Comparison of ENCODE assay signal across 7 cellular contexts in genomic region chr11:61361237-61361636, GRCh38. TPM values are rescaled to one million over a fixed set of nuclear protein-coding genes. Genes with fewer than 3 reads are reported as not detected.
DNase-seq lines count a peak whose midpoint lies in the region; ATAC-seq, FAIRE-seq and TF ChIP-seq lines count a peak whose summit lies in the region.

No MANE protein-coding gene starts in this region.

- H3K4me1 Mint-ChIP-seq in activated B cell treated with CpG ODN at 0.5 μM for 24 hours = peaks cover 66% of the 10 kb centered on the region
- peaks cover 20% of the 10 kb centered on the region for H3K4me1 Mint-ChIP-seq in stimulated activated effector memory CD8-positive, alpha-beta T cell treated with anti-CD3 and anti-CD28 coated beads, Interleukin-12 subunit alpha, Interleukin-12 subunit beta, amount 100 ng/mL, for 72 hours

- H3K36me3 ChIP-seq in iPS DF 6.9 (ENCODE audit: control insufficient read depth, insufficient read depth, low read length) = peaks cover 9% of the 10 kb centered on the region; the same call in 1 of the 2 replicates

- H3K27me3 ChIP-seq in HL-60 (ENCODE audit: insufficient read depth, poor library complexity, severe bottlenecking) (no peaks in the 10 kb centered on the region), iPS DF 6.9 (ENCODE audit: control insufficient read depth, insufficient read depth, low read length) (no peaks in the 10 kb centered on the region)

- H3K36me3 Mint-ChIP-seq in activated B cell treated with CpG ODN at 0.5 μM for 24 hours (ENCODE audit: low read depth) = peaks cover 63% of the 10 kb centered on the region
- peaks cover 57% of the 10 kb centered on the region for H3K36me3 Mint-ChIP-seq in stimulated activated effector memory CD8-positive, alpha-beta T cell treated with anti-CD3 and anti-CD28 coated beads, Interleukin-12 subunit alpha, Interleukin-12 subunit beta, amount 100 ng/mL, for 72 hours

- DNase-seq in HL-60 (ENCODE audit: low read depth in 1 of 2, low spot score in 1 of 2) (no peak), activated B cell treated with CpG ODN at 0.5 μM for 24 hours (no peak), iPS DF 6.9 (ENCODE audit: low read depth, low spot score) (no peak), frontal cortex (ENCODE audit: low spot score in 2 of 2) (no peak), islet precursor cell (no peak), KG1 (lab: John Stamatoyannopoulos, UW) (no peak)
- no peak for DNase-seq in stimulated activated effector memory CD8-positive, alpha-beta T cell treated with anti-CD3 and anti-CD28 coated beads, Interleukin-12 subunit alpha, Interleukin-12 subunit beta, amount 100 ng/mL, for 72 hours (ENCODE audit: low spot score in 2 of 2)

- FAIRE-seq in frontal cortex (lab: Jason Lieb, UNC) = no peak

- peak overlapping the region; percentile 100 for H3K4me3 Mint-ChIP-seq in activated B cell treated with CpG ODN at 0.5 μM for 24 hours
- H3K4me3 Mint-ChIP-seq in stimulated activated effector memory CD8-positive, alpha-beta T cell treated with anti-CD3 and anti-CD28 coated beads, Interleukin-12 subunit alpha, Interleukin-12 subunit beta, amount 100 ng/mL, for 72 hours = peak overlapping the region; percentile 98

- H3K27ac Mint-ChIP-seq in activated B cell treated with CpG ODN at 0.5 μM for 24 hours = peak overlapping the region; percentile 98
- peak overlapping the region; percentile 98 for H3K27ac Mint-ChIP-seq in stimulated activated effector memory CD8-positive, alpha-beta T cell treated with anti-CD3 and anti-CD28 coated beads, Interleukin-12 subunit alpha, Interleukin-12 subunit beta, amount 100 ng/mL, for 72 hours

- POLR2A ChIA-PET in activated B cell treated with CpG ODN at 0.5 μM for 24 hours (lab: Charles Lee) = interaction anchor here (0.5 to 8.7 kb wide), 14 partner anchors 8 to 1468 kb away, joined by 3 to 224 read pairs (median 12); partner anchors contain the start of genes CPSF7, DDB1, SDHAF2 and TKFC

- no CpG with 5 or more reads among the region's 14 CpGs for WGBS in iPS DF 6.9 (ENCODE audit: insufficient coverage, insufficient read length)

- TF ChIP-seq CTCF in HL-60 (IDR thresholded peaks at IDR 0.05; ENCODE audit: insufficient read depth, low read length) = no peak
- no peak for TF ChIP-seq CTCF in activated B cell treated with CpG ODN at 0.5 μM for 24 hours (IDR thresholded peaks at IDR 0.05)

- peak overlapping the region; percentile 74 for H3K4me3 ChIP-seq in HL-60 (replicated peaks; ENCODE audit: insufficient read depth, low read length)
- peak overlapping the region; percentile 51 for H3K4me3 ChIP-seq in iPS DF 6.9 (ENCODE audit: low read length)

- CTCF ChIA-PET in activated B cell treated with CpG ODN at 0.5 μM for 24 hours (lab: Charles Lee) = interaction anchor here (0.6 to 9.0 kb wide), 5 partner anchors 20 to 453 kb away, joined by 3 to 126 read pairs (median 3); partner anchors contain the start of genes DDB1 and TKFC

- H3K9me3 Mint-ChIP-seq in activated B cell treated with CpG ODN at 0.5 μM for 24 hours = no peaks in the 10 kb centered on the region
- no peaks in the 10 kb centered on the region for H3K9me3 Mint-ChIP-seq in stimulated activated effector memory CD8-positive, alpha-beta T cell treated with anti-CD3 and anti-CD28 coated beads, Interleukin-12 subunit alpha, Interleukin-12 subunit beta, amount 100 ng/mL, for 72 hours

- H3K27ac ChIP-seq in HL-60 (replicated peaks) (peak overlapping the region; percentile 97), iPS DF 6.9 (ENCODE audit: low read length) (no peak overlapping the region)

- no peak for ATAC-seq in activated B cell treated with CpG ODN at 0.5 μM for 24 hours (ENCODE audit: low read depth)
- ATAC-seq in stimulated activated effector memory CD8-positive, alpha-beta T cell treated with anti-CD3 and anti-CD28 coated beads, Interleukin-12 subunit alpha, Interleukin-12 subunit beta, amount 100 ng/mL, for 72 hours = no peak

- H3K27me3 Mint-ChIP-seq in activated B cell treated with CpG ODN at 0.5 μM for 24 hours = no peaks in the 10 kb centered on the region

- H3K4me1 ChIP-seq in iPS DF 6.9 (ENCODE audit: control insufficient read depth, insufficient read depth, low read length) = no peaks in the 10 kb centered on the region

- intact Hi-C loops in activated B cell treated with CpG ODN at 0.5 μM for 24 hours (cut with micrococcal nuclease) = no loop called here

- H3K9me3 ChIP-seq in iPS DF 6.9 (ENCODE audit: control insufficient read depth, insufficient read depth, low read length) = no peaks in the 10 kb centered on the region

RNA-seq across cellular contexts. Expression of gene CYB561A3, which starts 0.4 kb away (rescaled TPM):
- total RNA-seq in activated B cell treated with CpG ODN at 0.5 μM for 24 hours (397 and 433 TPM in 2 replicates), frontal cortex (4.9 TPM)

RNA-seq across cellular contexts. Expression of gene TMEM138, which starts 0.9 kb away (rescaled TPM):
- total RNA-seq in activated B cell treated with CpG ODN at 0.5 μM for 24 hours = 69.7 and 81.2 TPM in 2 replicates
- total RNA-seq in frontal cortex = 28.5 TPM

RNA-seq across cellular contexts. Expression of gene TKFC, which starts 28.2 kb away (rescaled TPM):
- 59.8 and 63.9 TPM in 2 replicates for total RNA-seq in activated B cell treated with CpG ODN at 0.5 μM for 24 hours
- 7.7 TPM for total RNA-seq in frontal cortex

RNA-seq across cellular contexts. Expression of gene DDB1, which starts 28.3 kb away (rescaled TPM):
- total RNA-seq in activated B cell treated with CpG ODN at 0.5 μM for 24 hours (201 and 218 TPM in 2 replicates), frontal cortex (223 TPM)

RNA-seq across cellular contexts. Expression of gene TMEM216, which starts 31.1 kb away (rescaled TPM):
- total RNA-seq in activated B cell treated with CpG ODN at 0.5 μM for 24 hours (18.4 and 18.7 TPM in 2 replicates), frontal cortex (10.2 TPM)

Comparison
In these comparisons a context has a peak if more than half of its experiments do, and no peak if none do; other contexts are left out.
1. RNA of gene CYB561A3, which starts 0.4 kb away (total RNA-seq): 397 to 433 TPM in activated B cell treated with CpG ODN at 0.5 μM for 24 hours; 4.9 TPM in frontal cortex (single experiment); every median in the first group is over 10 times any median in the second.